Comparison of ENCODE assay signal across 8 cellular contexts in the genomic region with DNA sequence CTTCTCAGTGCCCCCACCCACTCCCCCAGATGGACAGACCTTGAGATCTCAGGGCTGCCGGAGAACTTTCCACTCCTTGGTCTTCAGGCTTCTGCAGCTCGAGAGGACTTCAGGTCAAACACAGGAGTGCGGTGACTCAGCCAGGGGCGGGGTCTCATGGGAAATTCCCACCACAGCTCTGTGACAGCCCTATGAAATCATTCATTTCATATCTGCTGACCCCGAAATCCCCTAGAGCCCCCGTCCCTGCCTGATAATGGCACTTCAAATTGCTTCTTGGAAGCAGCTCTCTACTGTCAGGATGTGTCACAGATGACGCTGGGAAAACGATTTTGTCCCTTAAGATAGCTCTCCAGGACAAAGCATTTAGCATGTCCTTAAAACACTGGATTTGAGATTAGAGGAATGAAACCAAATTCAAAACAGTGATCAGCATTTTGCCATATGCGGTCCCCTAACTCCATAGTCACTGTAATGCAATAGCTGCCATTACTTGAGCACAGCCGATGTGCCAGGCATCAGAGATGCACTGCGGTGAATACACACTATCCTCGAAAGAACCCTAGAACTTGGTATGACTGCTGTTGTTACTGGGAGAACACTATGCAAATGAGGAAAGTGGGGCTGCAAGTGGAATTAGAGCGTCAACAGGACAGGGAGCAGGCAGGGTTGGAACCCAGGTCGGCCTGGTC. TPM values are rescaled to one million over a fixed set of nuclear protein-coding genes. Genes with fewer than 3 reads are reported as not detected.
DNase-seq lines count a peak whose midpoint lies in the region; ATAC-seq, FAIRE-seq and TF ChIP-seq lines count a peak whose summit lies in the region.

A gene (minus strand): TSS at position 95 of the 692 bp plus-strand sequence. CDS start 845 bp downstream, outside the sequence.

- POLR2A ChIA-PET in activated CD4-positive, alpha-beta memory T cell treated with anti-CD3 and anti-CD28 coated beads for 36 hours (lab: Charles Lee) = interaction anchor here (1.1 to 2.4 kb wide), 4 partner anchors 8 to 24 kb away, joined by 3 to 28 read pairs (median 16); a partner anchor contains a TSS

- no peak for TF ChIP-seq POLR2A in GM12892 (IDR thresholded peaks at IDR 0.05; ENCODE audit: low read depth, low read length)

- H3K4me3 ChIP-seq in fibroblast of the aortic adventitia (ENCODE audit: low read depth, low read length) = no peak within 1 kb of the TSS

- ATAC-seq in GM21529 (IDR thresholded peaks at IDR 0.05; ENCODE audit: unreplicated experiment) (no peak), HG03025 (IDR thresholded peaks at IDR 0.05; ENCODE audit: low FRiP score, unreplicated experiment) (no peak), HG03095 (IDR thresholded peaks at IDR 0.05; ENCODE audit: unreplicated experiment) (no peak)

- peaks cover 9% of the 10 kb centered on the region for H3K27me3 Mint-ChIP-seq in activated CD4-positive, alpha-beta memory T cell treated with anti-CD3 and anti-CD28 coated beads for 36 hours

- H3K36me3 Mint-ChIP-seq in activated CD4-positive, alpha-beta memory T cell treated with anti-CD3 and anti-CD28 coated beads for 36 hours = peaks cover 22% of the 10 kb centered on the region

- peak within 1 kb of the TSS; percentile 80 for H3K27ac Mint-ChIP-seq in activated CD4-positive, alpha-beta memory T cell treated with anti-CD3 and anti-CD28 coated beads for 36 hours

- no peak for TF ChIP-seq CTCF in fibroblast of the aortic adventitia (IDR thresholded peaks at IDR 0.05; ENCODE audit: insufficient read depth, low read length)

- intact Hi-C loops in activated CD4-positive, alpha-beta memory T cell treated with anti-CD3 and anti-CD28 coated beads for 36 hours (cut with micrococcal nuclease) = loop anchor here (1.0 to 10.0 kb wide), 4 partner anchors 8 to 154 kb away; no protein-coding TSS in a partner anchor

- peak within 1 kb of the TSS; percentile 64 for H3K4me3 Mint-ChIP-seq in activated CD4-positive, alpha-beta memory T cell treated with anti-CD3 and anti-CD28 coated beads for 36 hours

- H3K4me1 Mint-ChIP-seq in activated CD4-positive, alpha-beta memory T cell treated with anti-CD3 and anti-CD28 coated beads for 36 hours (ENCODE audit: low read depth) = peaks cover 50% of the 10 kb centered on the region

- DNase-seq in HK-2 (ENCODE audit: unreplicated experiment) (peak; percentile 65), fibroblast of the aortic adventitia (ENCODE audit: low read depth) (peak; percentile 41), GM12892 (ENCODE audit: insufficient read length) (no peak)
- DNase-seq in activated CD4-positive, alpha-beta memory T cell treated with anti-CD3 and anti-CD28 coated beads for 36 hours = peak; percentile 93
- peak; percentile 58 for DNase-seq in stimulated activated CD8-positive, alpha-beta memory T cell treated with anti-CD3 and anti-CD28 coated beads, Interleukin-12 subunit alpha, Interleukin-12 subunit beta, amount 100 ng/mL, for 1 hour (ENCODE audit: low read depth)

- CTCF ChIA-PET in activated CD4-positive, alpha-beta memory T cell treated with anti-CD3 and anti-CD28 coated beads for 36 hours (lab: Charles Lee) = interaction anchor here (0.9 to 3.1 kb wide), 5 partner anchors 8 to 34 kb away, joined by 3 to 15 read pairs (median 4); a partner anchor contains a TSS

- no peak for FAIRE-seq in GM12892 (lab: Jason Lieb, UNC)

- H3K9me3 Mint-ChIP-seq in activated CD4-positive, alpha-beta memory T cell treated with anti-CD3 and anti-CD28 coated beads for 36 hours = no peaks in the 10 kb centered on the region

RNA-seq across cellular contexts. Expression of the gene that starts here (rescaled TPM):
- total RNA-seq in activated CD4-positive, alpha-beta memory T cell treated with anti-CD3 and anti-CD28 coated beads for 36 hours = 10 to 100 TPM; 59.9 to 64.0 TPM
- under 0.01 and 0.90 TPM in 2 replicates for total RNA-seq in fibroblast of the aortic adventitia (ENCODE audit: low replicate concordance)
- polyA plus RNA-seq in GM12892 (2012; ENCODE audit: missing spikeins) = 1.5 TPM

Comparison
In these comparisons a context has a peak if more than half of its experiments do, and no peak if none do; other contexts are left out.
1. RNA of the gene that starts here (total RNA-seq): 59.9 to 64.0 TPM in activated CD4-positive, alpha-beta memory T cell treated with anti-CD3 and anti-CD28 coated beads for 36 hours; under 0.01 to 0.90 TPM in fibroblast of the aortic adventitia; every median in the first group is over 10 times any median in the second.
2. Peak in DNase-seq in fibroblast of the aortic adventitia; RNA of the gene not detected or under 1 TPM.